Comparison of ENCODE assay signal across 1 cellular context in the genomic region with DNA sequence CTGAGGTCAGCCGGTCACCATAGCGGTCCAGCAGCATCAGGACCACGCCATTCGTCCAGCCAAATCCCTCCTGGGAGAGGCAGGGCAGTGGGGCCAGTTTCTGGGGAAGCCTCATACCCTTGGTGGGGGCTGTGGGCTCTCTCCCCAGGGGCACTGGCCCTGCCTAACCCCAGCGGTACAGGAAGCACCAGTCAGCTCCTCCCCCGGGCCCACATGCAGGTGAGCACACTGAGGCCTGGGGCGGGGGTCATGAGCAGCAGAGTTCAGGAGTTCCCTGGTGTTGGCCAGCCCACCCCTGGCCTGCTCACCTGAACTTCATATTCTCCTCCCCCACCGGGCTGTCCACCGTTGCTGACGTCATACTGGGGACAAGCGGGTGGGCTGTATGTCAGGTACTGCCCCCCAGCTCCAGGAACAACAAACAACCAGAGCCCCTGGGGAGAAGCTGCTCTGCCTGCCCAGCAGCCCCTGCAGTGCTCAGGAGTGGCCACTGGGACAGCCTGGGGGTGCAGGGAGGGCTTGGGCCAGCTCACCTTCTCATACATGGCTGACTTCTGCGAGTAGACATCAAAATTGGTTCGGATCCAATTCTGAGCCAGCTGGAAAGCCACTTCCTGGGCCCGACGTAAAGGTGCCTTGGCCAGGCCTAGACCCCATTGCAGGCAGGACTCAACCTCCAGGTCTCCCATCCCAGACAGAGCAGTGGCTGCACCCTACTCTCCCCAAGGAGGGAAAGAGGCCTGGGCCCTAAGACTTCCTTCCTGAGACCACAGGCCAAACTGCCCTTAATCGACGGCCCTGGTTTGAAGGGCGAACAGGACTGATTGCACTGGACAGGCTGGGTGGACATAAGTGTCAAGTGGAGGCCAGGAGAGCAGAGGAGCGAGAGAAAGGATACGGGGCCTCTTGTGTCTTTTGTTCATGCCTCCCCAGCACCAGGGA.
TF ChIP-seq lines count a peak whose summit lies in the region.

No MANE protein-coding gene starts in this region.

TF ChIP-seq in A549, 52 proteins besides CTCF, POLR2A, EP300 and RAD21 (continued from another document):
- TF ChIP-seq, protein P1, sequence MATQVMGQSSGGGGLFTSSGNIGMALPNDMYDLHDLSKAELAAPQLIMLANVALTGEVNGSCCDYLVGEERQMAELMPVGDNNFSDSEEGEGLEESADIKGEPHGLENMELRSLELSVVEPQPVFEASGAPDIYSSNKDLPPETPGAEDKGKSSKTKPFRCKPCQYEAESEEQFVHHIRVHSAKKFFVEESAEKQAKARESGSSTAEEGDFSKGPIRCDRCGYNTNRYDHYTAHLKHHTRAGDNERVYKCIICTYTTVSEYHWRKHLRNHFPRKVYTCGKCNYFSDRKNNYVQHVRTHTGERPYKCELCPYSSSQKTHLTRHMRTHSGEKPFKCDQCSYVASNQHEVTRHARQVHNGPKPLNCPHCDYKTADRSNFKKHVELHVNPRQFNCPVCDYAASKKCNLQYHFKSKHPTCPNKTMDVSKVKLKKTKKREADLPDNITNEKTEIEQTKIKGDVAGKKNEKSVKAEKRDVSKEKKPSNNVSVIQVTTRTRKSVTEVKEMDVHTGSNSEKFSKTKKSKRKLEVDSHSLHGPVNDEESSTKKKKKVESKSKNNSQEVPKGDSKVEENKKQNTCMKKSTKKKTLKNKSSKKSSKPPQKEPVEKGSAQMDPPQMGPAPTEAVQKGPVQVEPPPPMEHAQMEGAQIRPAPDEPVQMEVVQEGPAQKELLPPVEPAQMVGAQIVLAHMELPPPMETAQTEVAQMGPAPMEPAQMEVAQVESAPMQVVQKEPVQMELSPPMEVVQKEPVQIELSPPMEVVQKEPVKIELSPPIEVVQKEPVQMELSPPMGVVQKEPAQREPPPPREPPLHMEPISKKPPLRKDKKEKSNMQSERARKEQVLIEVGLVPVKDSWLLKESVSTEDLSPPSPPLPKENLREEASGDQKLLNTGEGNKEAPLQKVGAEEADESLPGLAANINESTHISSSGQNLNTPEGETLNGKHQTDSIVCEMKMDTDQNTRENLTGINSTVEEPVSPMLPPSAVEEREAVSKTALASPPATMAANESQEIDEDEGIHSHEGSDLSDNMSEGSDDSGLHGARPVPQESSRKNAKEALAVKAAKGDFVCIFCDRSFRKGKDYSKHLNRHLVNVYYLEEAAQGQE (IDR thresholded peaks at IDR 0.05), result no peak
- TF ChIP-seq CEBPB (IDR thresholded peaks at IDR 0.05) (no peak), TP53 (CRISPR knock-in tag; IDR thresholded peaks at IDR 0.05) (no peak), HOXB5 (CRISPR knock-in tag; IDR thresholded peaks at IDR 0.05) (no peak), NPAS2 (CRISPR knock-in tag; IDR thresholded peaks at IDR 0.05; ENCODE audit: borderline replicate concordance) (no peak), CBX2 (IDR thresholded peaks at IDR 0.05; ENCODE audit: borderline replicate concordance, low read depth) (no peak), TFCP2L1 (CRISPR knock-in tag; IDR thresholded peaks at IDR 0.05) (no peak), ZC3H11A (IDR thresholded peaks at IDR 0.05) (no peak)
- TF ChIP-seq, protein P2, sequence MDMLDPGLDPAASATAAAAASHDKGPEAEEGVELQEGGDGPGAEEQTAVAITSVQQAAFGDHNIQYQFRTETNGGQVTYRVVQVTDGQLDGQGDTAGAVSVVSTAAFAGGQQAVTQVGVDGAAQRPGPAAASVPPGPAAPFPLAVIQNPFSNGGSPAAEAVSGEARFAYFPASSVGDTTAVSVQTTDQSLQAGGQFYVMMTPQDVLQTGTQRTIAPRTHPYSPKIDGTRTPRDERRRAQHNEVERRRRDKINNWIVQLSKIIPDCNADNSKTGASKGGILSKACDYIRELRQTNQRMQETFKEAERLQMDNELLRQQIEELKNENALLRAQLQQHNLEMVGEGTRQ (IDR thresholded peaks at IDR 0.05), result no peak
